Comparison of ENCODE assay signal across 8 cellular contexts in genomic region chr6:27772261-27773001, GRCh38.
DNase-seq lines count a peak whose midpoint lies in the region; ATAC-seq and TF ChIP-seq lines count a peak whose summit lies in the region.

No MANE protein-coding gene starts in this region.

- peak; percentile 66 to 89 for ATAC-seq in gastrocnemius medialis
- ATAC-seq in HG03457 (IDR thresholded peaks at IDR 0.05; ENCODE audit: unreplicated experiment), result no peak

- no peaks in the 10 kb centered on the region for H3K9me3 Mint-ChIP-seq in HFFc6

- no peaks in the 10 kb centered on the region for H3K9me3 ChIP-seq in gastrocnemius medialis

- in situ Hi-C loops in gastrocnemius medialis (cut with MboI; ENCODE audit: low sequenced_read_pairs in 4 of 4), result loop anchor here in 3 of 4 donors (5.0 to 25.0 kb wide), 3 partner anchors 115 to 260 kb away; a partner anchor contains a TSS

- DNase-seq in Daoy (ENCODE audit: low read depth) (peak; percentile 91), HFFc6 (peak; percentile 74), NCI-H146 (lab: John Stamatoyannopoulos, UW) (peak; percentile 87), T-helper 2 cell (peak; percentile 66 to 95 (median 76)), astrocyte of the hippocampus (ENCODE audit: low read depth, low spot score) (peak; percentile 91), iPS DF 19.7 (ENCODE audit: low read depth, low spot score) (peak; percentile 88), gastrocnemius medialis (peak; percentile 51 to 57)

- peaks cover 19% of the 10 kb centered on the region for H3K27me3 Mint-ChIP-seq in HFFc6 (ENCODE audit: insufficient read depth)

- intact Hi-C loops in gastrocnemius medialis (cut with DNase I; ENCODE audit: low total_unique reads), result loop anchor here (1.0 kb wide), 1 partner anchor 123 kb away; no protein-coding TSS in a partner anchor

- TF ChIP-seq CTCF in HFFc6 (IDR thresholded peaks at IDR 0.05) (peak; percentile 92), gastrocnemius medialis (IDR thresholded peaks at IDR 0.05 in 4 of 5, conservative IDR thresholded peaks at IDR 0.05 in 1 of 5) (peak; percentile 57 to 88 (median 82))

- peaks cover 20% of the 10 kb centered on the region for H3K4me1 Mint-ChIP-seq in HFFc6 (ENCODE audit: low read depth)

- no peak overlapping the region for H3K27ac Mint-ChIP-seq in HFFc6

- no peak for TF ChIP-seq POLR2A in gastrocnemius medialis (IDR thresholded peaks at IDR 0.05)

- H3K4me3 ChIP-seq in gastrocnemius medialis, result no peak overlapping the region

- H3K36me3 ChIP-seq in gastrocnemius medialis, result no peaks in the 10 kb centered on the region

- H3K36me3 Mint-ChIP-seq in HFFc6 (ENCODE audit: low read depth), result no peaks in the 10 kb centered on the region

- H3K4me1 ChIP-seq in gastrocnemius medialis, result no peaks in the 10 kb centered on the region

- H3K27ac ChIP-seq in gastrocnemius medialis, result no peak overlapping the region

- peaks cover 0 to 20% (median 14%) of the 10 kb centered on the region in 3 donors for H3K27me3 ChIP-seq in gastrocnemius medialis

- peak overlapping the region; percentile 32 for H3K4me3 Mint-ChIP-seq in HFFc6
